Comparison of ENCODE assay signal across 9 cellular contexts in the genomic region with DNA sequence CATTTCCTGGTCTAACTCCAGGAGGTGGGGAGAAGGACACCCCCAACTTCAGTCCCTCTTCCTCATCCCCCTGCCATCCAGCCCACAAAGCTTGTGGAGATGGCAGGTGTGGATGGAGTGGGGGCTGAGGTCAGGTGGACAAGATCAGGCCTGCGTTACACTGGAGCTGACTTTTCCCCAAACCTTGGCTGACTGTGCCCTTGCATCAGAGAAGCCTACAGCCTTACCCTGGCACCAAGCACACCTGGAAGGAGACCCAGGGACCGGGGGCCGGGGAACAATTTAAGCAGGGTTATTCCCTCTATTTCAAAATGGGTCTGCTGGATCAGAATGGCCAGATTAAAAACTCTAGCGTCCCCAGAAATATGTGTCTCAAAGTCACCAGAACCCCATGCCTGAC. TPM values are rescaled to one million over a fixed set of nuclear protein-coding genes. Genes with fewer than 3 reads are reported as not detected.
DNase-seq lines count a peak whose midpoint lies in the region; ATAC-seq and TF ChIP-seq lines count a peak whose summit lies in the region.
"Had no signal": no experiment of that assay in that cellular context is flagged by ENCODE, and none has a peak within 500 bp of the region (broad histone marks: within the 10 kb centered on the region; RNA-seq: fewer than 3 reads in every experiment).

No MANE protein-coding gene starts in this region.

- H3K27ac Mint-ChIP-seq in Calu3 (ENCODE audit: unreplicated experiment) = no peak overlapping the region

- 25% methylated on average over 4 of the region's 4 CpGs for WGBS in mammary epithelial cell (ENCODE audit: low coverage, missing lambda C conversion rate)
- WGBS in neuronal stem cell (ENCODE audit: extremely low coverage in 2 of 2, insufficient read length in 2 of 2, insufficient replicate concordance in 1 of 2), 2 donors = no CpG with 5 or more reads among the region's 4 CpGs

- no peak overlapping the region for H2BK5ac ChIP-seq in neuronal stem cell (ENCODE audit: low read length)

- peak overlapping the region; percentile 93 for H2AK5ac ChIP-seq in neuronal stem cell (ENCODE audit: low read depth, low read length)

- intact Hi-C loops in Calu3 (cut with micrococcal nuclease; ENCODE audit: unreplicated experiment) = loop anchor here (1.0 to 2.0 kb wide), 3 partner anchors 19 to 35 kb away; no protein-coding TSS in a partner anchor
- intact Hi-C loops in mammary epithelial cell (cut with micrococcal nuclease) = loop anchor here (1.0 to 2.0 kb wide), 3 partner anchors 23 to 35 kb away; no protein-coding TSS in a partner anchor

- peak overlapping the region; percentile 12 for H3K23ac ChIP-seq in neuronal stem cell (ENCODE audit: low read depth, low read length, poor library complexity)

- peaks cover 13% of the 10 kb centered on the region for H3K79me1 ChIP-seq in neuronal stem cell (ENCODE audit: low read depth, low read length)

- no peaks in the 10 kb centered on the region for H3K27me3 Mint-ChIP-seq in Calu3 (ENCODE audit: unreplicated experiment)

- ATAC-seq in GM21786 (IDR thresholded peaks at IDR 0.05; ENCODE audit: unreplicated experiment) (no peak), left lobe of liver (no peak), HG03442 (IDR thresholded peaks at IDR 0.05; ENCODE audit: unreplicated experiment) (no peak)

- peaks cover 24% of the 10 kb centered on the region for H3K36me3 Mint-ChIP-seq in Calu3 (ENCODE audit: insufficient read depth, unreplicated experiment)

- H3K36me3 ChIP-seq in mammary epithelial cell (ENCODE audit: insufficient read depth, low read length) (peaks cover 5% of the 10 kb centered on the region), neuronal stem cell (replicated peaks in 1 of 2; ENCODE audit: control insufficient read depth in 2 of 2, insufficient read depth in 2 of 2, low read length in 2 of 2) (no peaks in the 10 kb centered on the region)

- H3K4me3 ChIP-seq in mammary epithelial cell (replicated peaks in 1 of 3; ENCODE audit: insufficient read depth in 1 of 3, low read depth in 2 of 3, low read length in 3 of 3) (peak overlapping the region in 2 of 3 experiments; percentile 16 to 75), neuronal stem cell (ENCODE audit: low read length in 2 of 2) (no peak overlapping the region)
- H3K4me3 ChIP-seq: lung had no signal

- H3K4me3 Mint-ChIP-seq in Calu3 (ENCODE audit: low read depth, unreplicated experiment) = peak overlapping the region; percentile 83

- in situ Hi-C loops in mammary epithelial cell (cut with MboI; ENCODE audit: low sequenced_read_pairs in 2 of 2) = loop anchor here in 1 of 2 donors (5.0 kb wide), 1 partner anchor 37 kb away; no protein-coding TSS in a partner anchor

- no peaks in the 10 kb centered on the region for H3K9me3 ChIP-seq in mammary epithelial cell (replicated peaks; ENCODE audit: insufficient read depth, low read length)
- no peaks in the 10 kb centered on the region for H3K9me3 ChIP-seq in neuronal stem cell (replicated peaks in 1 of 2; ENCODE audit: control insufficient read depth in 2 of 2, insufficient read depth in 1 of 2, low read depth in 1 of 2, low read length in 2 of 2)

- no peak for TF ChIP-seq CTCF in Calu3 (IDR thresholded peaks at IDR 0.05; ENCODE audit: unreplicated experiment)
- no peak for TF ChIP-seq CTCF in mammary epithelial cell (conservative IDR thresholded peaks at IDR 0.05 in 1 of 2, IDR thresholded peaks at IDR 0.05 in 1 of 2; ENCODE audit: extremely low read depth in 1 of 2, insufficient read depth in 1 of 2, low read depth in 1 of 2, low read length in 2 of 2)

- no peak for DNase-seq in Calu3
- peak; percentile 75 for DNase-seq in NCI-H2196 treated with DMSO at 0.1 percent for 48 hours (lab: John Stamatoyannopoulos, UW; ENCODE audit: unreplicated experiment)
- DNase-seq in mammary epithelial cell = no peak
- DNase-seq in neuronal stem cell (ENCODE audit: low spot score) = no peak
- DNase-seq in left lobe of liver (ENCODE audit: low spot score) = no peak
- DNase-seq in activated CD4-positive, CD25-positive, alpha-beta regulatory T cell (lab: John Stamatoyannopoulos, UW) = no peak

- no peak overlapping the region for H2BK120ac ChIP-seq in neuronal stem cell (ENCODE audit: low read depth, low read length)

- H3K4ac ChIP-seq in neuronal stem cell (ENCODE audit: low read length) = no peak overlapping the region

- no peak overlapping the region for H4K8ac ChIP-seq in neuronal stem cell (ENCODE audit: low read depth, low read length)

- CTCF ChIA-PET in Calu3 (lab: Charles Lee) (interaction anchor here (0.7 to 2.0 kb wide), 10 partner anchors 10 to 334 kb away, joined by 3 to 32 read pairs (median 11); no protein-coding TSS in a partner anchor), mammary epithelial cell (lab: Charles Lee; ENCODE audit: low non-redundant PET) (interaction anchor here (1.1 to 1.6 kb wide), 3 partner anchors 18 to 31 kb away, joined by 9 to 21 read pairs (median 10); no protein-coding TSS in a partner anchor)

- peaks cover 83% of the 10 kb centered on the region for H3K79me2 ChIP-seq in mammary epithelial cell (ENCODE audit: insufficient read depth, low read length)

- no peak overlapping the region for H3K18ac ChIP-seq in neuronal stem cell (ENCODE audit: low read length)

- no peaks in the 10 kb centered on the region for H4K20me1 ChIP-seq in mammary epithelial cell (ENCODE audit: insufficient read depth, low read length)

- H3K27ac ChIP-seq in mammary epithelial cell (ENCODE audit: insufficient read depth, low read depth, low read length) (peak overlapping the region; percentile 71), neuronal stem cell (replicated peaks; ENCODE audit: low read length) (no peak overlapping the region)

- H3K4me2 ChIP-seq in mammary epithelial cell (ENCODE audit: insufficient read depth, low read depth, low read length) = peak overlapping the region; percentile 84
- no peak overlapping the region for H3K4me2 ChIP-seq in neuronal stem cell (ENCODE audit: insufficient read depth, low read length, poor library complexity, severe bottlenecking)

- H3K14ac ChIP-seq in neuronal stem cell (ENCODE audit: low read length) = no peak overlapping the region

- dilution Hi-C loops in mammary epithelial cell (cut with HindIII; ENCODE audit: low sequenced_read_pairs) = no loop called here

- no peak overlapping the region for H2BK15ac ChIP-seq in neuronal stem cell (ENCODE audit: low read length)

- H3K4me1 ChIP-seq in mammary epithelial cell (ENCODE audit: insufficient read depth, low read length) (peaks cover 52% of the 10 kb centered on the region), neuronal stem cell (ENCODE audit: control insufficient read depth in 2 of 2, insufficient read depth in 1 of 2, low read depth in 1 of 2, low read length in 2 of 2) (peaks cover 46 to 56% of the 10 kb centered on the region in 2 donors)

- no peak overlapping the region for H2BK12ac ChIP-seq in neuronal stem cell (ENCODE audit: low read length)

- H3K9me3 Mint-ChIP-seq in Calu3 (ENCODE audit: low read depth, unreplicated experiment) = no peaks in the 10 kb centered on the region

- no peaks in the 10 kb centered on the region for H3K27me3 ChIP-seq in mammary epithelial cell (ENCODE audit: insufficient read depth, low read length)
- H3K27me3 ChIP-seq in neuronal stem cell (ENCODE audit: control insufficient read depth in 3 of 3, insufficient read depth in 3 of 3, low read depth in 1 of 3, low read length in 3 of 3) = no peaks in the 10 kb centered on the region

- H2AFZ ChIP-seq in mammary epithelial cell (ENCODE audit: low read depth, low read length) (no peak overlapping the region), neuronal stem cell (ENCODE audit: low read length) (no peak overlapping the region)

- H4K91ac ChIP-seq in neuronal stem cell (ENCODE audit: low read depth, low read length, poor library complexity) = no peak overlapping the region

- H3K4me1 Mint-ChIP-seq in Calu3 (ENCODE audit: low read depth, unreplicated experiment) = peaks cover 34% of the 10 kb centered on the region

- peak overlapping the region; percentile 51 for H3K9ac ChIP-seq in mammary epithelial cell (ENCODE audit: insufficient read depth, low read length)
- no peak overlapping the region for H3K9ac ChIP-seq in neuronal stem cell (ENCODE audit: low read depth, low read length, poor library complexity)

- BruUV-seq in Calu3 (replicated peaks; lab: Mats Ljungman, UMichigan) (no TSS peak), mammary epithelial cell (replicated peaks; lab: Mats Ljungman, UMichigan) (no TSS peak)

RNA-seq across cellular contexts. Expression of gene TNK2, which starts 14.4 kb away (rescaled TPM):
- total RNA-seq in Calu3 (2022) = 50.4 and 53.0 TPM in 2 replicates
- total RNA-seq in mammary epithelial cell = 100 to 1,000 TPM in 1 of 2 donors, 10 to 100 TPM in 1; 20.5 to 107 TPM
- 24.2 TPM for polyA plus RNA-seq in mammary epithelial cell
- 44.0 TPM for polyA minus RNA-seq in mammary epithelial cell
- polyA plus RNA-seq in neuronal stem cell (2013, experiment 1 of 2) = 21.3 TPM
- polyA plus RNA-seq in neuronal stem cell (2013, experiment 2 of 2) = 20.7 TPM
- 55.2 TPM for total RNA-seq in left lobe of liver

Comparison
In these comparisons a context has a peak if more than half of its experiments do, and no peak if none do; other contexts are left out.
1. H3K4me3 ChIP-seq: peak in mammary epithelial cell (2 of 3); none in neuronal stem cell (0 of 2).